ENCODE assay signal across 1 cellular context in the genomic region with DNA sequence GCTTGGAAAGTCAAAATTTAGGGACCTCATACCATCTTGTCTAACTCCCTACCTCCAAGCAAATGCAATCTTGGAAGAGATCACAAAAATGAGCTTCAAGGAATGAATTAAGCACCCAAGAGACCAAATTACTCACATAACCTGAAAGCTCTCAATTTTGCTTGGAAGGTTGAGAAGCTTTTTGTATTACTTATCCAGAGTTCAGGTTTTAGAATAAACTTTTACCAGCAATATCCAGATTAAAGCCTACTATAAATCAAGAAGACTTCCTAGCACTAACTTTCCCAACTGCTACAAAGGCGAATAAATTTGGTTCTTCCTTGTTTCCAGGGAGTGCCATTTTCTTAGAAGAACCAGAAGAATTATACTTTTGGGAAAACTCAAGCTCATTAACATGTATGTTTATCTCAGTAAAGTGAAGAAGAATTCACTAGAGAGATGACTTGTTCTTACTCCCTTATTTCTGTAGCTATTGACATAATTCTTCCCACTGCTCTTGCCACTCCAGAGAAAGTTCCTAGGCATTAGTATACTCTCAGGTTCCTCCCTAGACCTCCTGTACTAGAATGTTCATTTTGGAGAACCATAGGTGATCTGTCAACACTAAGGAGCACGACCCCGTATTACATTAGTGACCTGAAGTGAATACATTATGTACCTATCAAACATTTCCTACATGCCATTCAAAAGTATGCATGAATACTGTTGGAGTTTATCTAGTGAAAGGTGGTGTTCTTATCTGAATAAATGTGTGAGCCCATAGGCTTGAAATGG.
TF ChIP-seq lines count a peak whose summit lies in the region.

No MANE protein-coding gene starts in this region.

TF ChIP-seq in WTC11, 78 proteins besides CTCF, POLR2A, EP300 and RAD21 (continued from another document):
- TF ChIP-seq, protein P1, sequence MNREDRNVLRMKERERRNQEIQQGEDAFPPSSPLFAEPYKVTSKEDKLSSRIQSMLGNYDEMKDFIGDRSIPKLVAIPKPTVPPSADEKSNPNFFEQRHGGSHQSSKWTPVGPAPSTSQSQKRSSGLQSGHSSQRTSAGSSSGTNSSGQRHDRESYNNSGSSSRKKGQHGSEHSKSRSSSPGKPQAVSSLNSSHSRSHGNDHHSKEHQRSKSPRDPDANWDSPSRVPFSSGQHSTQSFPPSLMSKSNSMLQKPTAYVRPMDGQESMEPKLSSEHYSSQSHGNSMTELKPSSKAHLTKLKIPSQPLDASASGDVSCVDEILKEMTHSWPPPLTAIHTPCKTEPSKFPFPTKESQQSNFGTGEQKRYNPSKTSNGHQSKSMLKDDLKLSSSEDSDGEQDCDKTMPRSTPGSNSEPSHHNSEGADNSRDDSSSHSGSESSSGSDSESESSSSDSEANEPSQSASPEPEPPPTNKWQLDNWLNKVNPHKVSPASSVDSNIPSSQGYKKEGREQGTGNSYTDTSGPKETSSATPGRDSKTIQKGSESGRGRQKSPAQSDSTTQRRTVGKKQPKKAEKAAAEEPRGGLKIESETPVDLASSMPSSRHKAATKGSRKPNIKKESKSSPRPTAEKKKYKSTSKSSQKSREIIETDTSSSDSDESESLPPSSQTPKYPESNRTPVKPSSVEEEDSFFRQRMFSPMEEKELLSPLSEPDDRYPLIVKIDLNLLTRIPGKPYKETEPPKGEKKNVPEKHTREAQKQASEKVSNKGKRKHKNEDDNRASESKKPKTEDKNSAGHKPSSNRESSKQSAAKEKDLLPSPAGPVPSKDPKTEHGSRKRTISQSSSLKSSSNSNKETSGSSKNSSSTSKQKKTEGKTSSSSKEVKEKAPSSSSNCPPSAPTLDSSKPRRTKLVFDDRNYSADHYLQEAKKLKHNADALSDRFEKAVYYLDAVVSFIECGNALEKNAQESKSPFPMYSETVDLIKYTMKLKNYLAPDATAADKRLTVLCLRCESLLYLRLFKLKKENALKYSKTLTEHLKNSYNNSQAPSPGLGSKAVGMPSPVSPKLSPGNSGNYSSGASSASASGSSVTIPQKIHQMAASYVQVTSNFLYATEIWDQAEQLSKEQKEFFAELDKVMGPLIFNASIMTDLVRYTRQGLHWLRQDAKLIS (CRISPR knock-in tag; IDR thresholded peaks at IDR 0.05; ENCODE audit: borderline replicate concordance) = no peak
- TF ChIP-seq ETV6 (CRISPR knock-in tag; IDR thresholded peaks at IDR 0.05) = no peak
- no peak for TF ChIP-seq NR2C2 (CRISPR knock-in tag; IDR thresholded peaks at IDR 0.05)
- TF ChIP-seq MYBL2 (CRISPR knock-in tag; IDR thresholded peaks at IDR 0.05) = no peak
- TF ChIP-seq NFE2L1 (CRISPR knock-in tag; IDR thresholded peaks at IDR 0.05) = no peak
TF ChIP-seq in WTC11: peak in this region for 0.
